ENCODE assay signal across 8 cellular contexts in the genomic region with DNA sequence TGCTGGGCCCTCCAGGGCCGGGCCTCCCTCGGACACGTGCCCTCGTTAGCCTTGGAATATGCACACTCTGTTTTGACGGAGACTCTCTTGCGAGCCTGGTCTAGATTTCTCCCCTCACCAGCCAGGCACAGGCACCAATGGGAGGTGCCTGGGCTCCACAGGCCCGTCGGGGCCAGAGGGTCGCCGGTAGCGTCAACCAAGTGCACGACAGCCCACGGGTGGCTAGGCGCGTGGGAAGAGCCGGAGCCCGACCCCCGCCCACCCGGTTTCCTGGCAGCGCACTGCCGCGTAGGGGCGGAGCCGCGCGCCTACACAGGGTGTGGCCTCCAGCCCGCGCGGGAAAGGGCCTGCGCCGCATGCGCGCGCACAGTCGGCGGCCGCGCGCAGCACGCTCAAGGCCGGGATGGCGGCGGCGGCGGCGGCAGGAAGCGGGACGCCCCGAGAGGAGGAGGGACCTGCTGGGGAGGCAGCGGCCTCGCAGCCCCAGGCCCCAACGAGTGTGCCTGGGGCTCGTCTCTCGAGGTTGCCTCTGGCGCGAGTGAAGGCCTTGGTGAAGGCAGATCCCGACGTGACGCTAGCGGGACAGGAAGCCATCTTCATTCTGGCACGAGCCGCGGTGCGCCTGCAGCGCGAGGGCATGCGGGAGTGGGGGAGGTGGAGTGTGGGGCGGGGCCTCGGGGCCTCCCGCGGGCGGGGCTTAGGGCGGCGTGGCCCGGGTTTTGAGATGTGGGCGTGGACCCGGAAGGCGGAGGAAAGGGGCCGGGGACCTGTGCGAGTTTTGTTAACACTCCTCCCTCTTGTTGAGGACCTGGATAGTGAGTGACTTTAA. TPM values are rescaled to one million over a fixed set of nuclear protein-coding genes. Genes with fewer than 3 reads are reported as not detected.
A peak's percentile ranks its signal among the peaks of the same experiment; 100 is the strongest.
DNase-seq lines count a peak whose midpoint lies in the region; ATAC-seq and TF ChIP-seq lines count a peak whose summit lies in the region.

Gene POLE4 (plus strand): TSS at position 367 of the 829 bp plus-strand sequence. CDS start 37 bp downstream, at position 404.

- no peaks in the 10 kb centered on the region for H3K27me3 Mint-ChIP-seq in type B pancreatic cell

- DNase-seq in GM13977 (ENCODE audit: low spot score) (peak; percentile 88), NCI-H1436 treated with DMSO at 0.1 percent for 48 hours (lab: John Stamatoyannopoulos, UW) (peak; percentile 8), T-helper 1 cell (peak; percentile 82 to 96 (median 89)), adrenal gland (peak; percentile 92 to 96 (median 95)), heart right ventricle (peak; percentile 92 to 96), posterior cingulate gyrus (peak; percentile 81 to 98 (median 90)), type B pancreatic cell (ENCODE audit: extremely low spot score, unreplicated experiment) (peak; percentile 94)

- intact Hi-C loops in adrenal gland (cut with DNase I) (no loop called here), heart right ventricle (cut with DNase I) (loop anchor here in 1 of 10 donors (5.0 kb wide), 1 partner anchor 84 kb away; no protein-coding TSS in a partner anchor), posterior cingulate gyrus (cut with DNase I) (no loop called here)

- WGBS in adrenal gland, 4 donors = 0 to 1% (median 0%) methylated on average over 30 to 80 of the region's 80 CpGs
- 0 to 1% methylated on average over 77 to 80 of the region's 80 CpGs for WGBS in heart right ventricle, 2 donors

- H3K27ac Mint-ChIP-seq in type B pancreatic cell = peak within 1 kb of the TSS; percentile 79

- peaks cover 29% of the 10 kb centered on the region for H3K36me3 Mint-ChIP-seq in type B pancreatic cell

- peaks cover 4% of the 10 kb centered on the region for H3K4me1 Mint-ChIP-seq in type B pancreatic cell (ENCODE audit: unreplicated experiment)

- peak within 1 kb of the TSS; percentile 86 for H3K4me3 Mint-ChIP-seq in type B pancreatic cell

- H3K9me3 ChIP-seq in adrenal gland (replicated peaks in 1 of 3) = no peaks in the 10 kb centered on the region
- H3K9me3 ChIP-seq in heart right ventricle = peaks cover 0 to 3% (median 0%) of the 10 kb centered on the region in 11 donors

- H3K27ac ChIP-seq in adrenal gland = peak within 1 kb of the TSS; percentile 69 to 97 (median 95)
- peak within 1 kb of the TSS; percentile 41 to 94 (median 90) for H3K27ac ChIP-seq in heart right ventricle

- peak; percentile 90 for ATAC-seq in HG02852 (IDR thresholded peaks at IDR 0.05; ENCODE audit: unreplicated experiment)
- ATAC-seq in heart right ventricle = peak; percentile 97 to 100 (median 98)

- no peaks in the 10 kb centered on the region for H3K27me3 ChIP-seq in adrenal gland
- no peaks in the 10 kb centered on the region for H3K27me3 ChIP-seq in heart right ventricle

- H3K9me3 Mint-ChIP-seq in type B pancreatic cell = peaks cover 8% of the 10 kb centered on the region

- H3K4me3 ChIP-seq in adrenal gland (peak within 1 kb of the TSS in 3 of 4 donors; percentile 3 to 81 (median 51)), heart right ventricle (peak within 1 kb of the TSS; percentile 2 to 79 (median 66))

- TF ChIP-seq POLR2A in adrenal gland (IDR thresholded peaks at IDR 0.05) = peak; percentile 82 to 83

- TF ChIP-seq CTCF in GM13977 (IDR thresholded peaks at IDR 0.05; ENCODE audit: extremely low read depth, insufficient read depth, missing control alignments) = no peak
- peak in 2 of 6 experiments; percentile 14 to 16 for TF ChIP-seq CTCF in adrenal gland (IDR thresholded peaks at IDR 0.05)
- peak in 2 of 9 donors; percentile 16 to 24 for TF ChIP-seq CTCF in heart right ventricle (IDR thresholded peaks at IDR 0.05)
- TF ChIP-seq CTCF in type B pancreatic cell (conservative IDR thresholded peaks at IDR 0.05) = no peak

- in situ Hi-C loops in GM13977 (cut with MboI; ENCODE audit: low pct_unique_long_range_greater_than_20kb, low sequenced_read_pairs, unreplicated experiment) = no loop called here

- H3K4me1 ChIP-seq in adrenal gland (replicated peaks in 1 of 2) (peaks cover 8 to 22% of the 10 kb centered on the region in 2 donors), heart right ventricle (peaks cover 0 to 21% (median 10%) of the 10 kb centered on the region in 9 donors)

- H3K36me3 ChIP-seq in adrenal gland (replicated peaks in 1 of 2) = no peaks in the 10 kb centered on the region
- peaks cover 0 to 33% (median 0%) of the 10 kb centered on the region in 9 donors for H3K36me3 ChIP-seq in heart right ventricle

RNA-seq across cellular contexts. Expression of gene POLE4, which starts in this region (rescaled TPM):
- total RNA-seq in adrenal gland (10 to 100 TPM; 16.7 to 93.0 (median 56.2) TPM), heart right ventricle (10 to 100 TPM; 24.8 to 56.5 (median 34.4) TPM), type B pancreatic cell (ENCODE audit: low replicate concordance) (28.7 and 31.0 TPM in 2 replicates)
- polyA plus RNA-seq in adrenal gland (10 to 100 TPM; 67.0 to 73.0 (median 69.6) TPM), heart right ventricle (10 to 100 TPM; 45.2 to 83.5 TPM)

Comparison
In these comparisons a context has a peak if more than half of its experiments do, and no peak if none do; other contexts are left out.
1. Peak in every context shown above with its lines: DNase-seq, ATAC-seq, H3K4me3 ChIP-seq and H3K27ac ChIP-seq.
2. DNase-seq: peak in every context shown above with its lines; median percentile 95 in adrenal gland; 94 in heart right ventricle; 94 in type B pancreatic cell; 90 in posterior cingulate gyrus; 89 in T-helper 1 cell; 88 in GM13977; 8 in NCI-H1436 treated with DMSO at 0.1 percent for 48 hours.